Comparison of ENCODE assay signal across 8 cellular contexts in the genomic region with DNA sequence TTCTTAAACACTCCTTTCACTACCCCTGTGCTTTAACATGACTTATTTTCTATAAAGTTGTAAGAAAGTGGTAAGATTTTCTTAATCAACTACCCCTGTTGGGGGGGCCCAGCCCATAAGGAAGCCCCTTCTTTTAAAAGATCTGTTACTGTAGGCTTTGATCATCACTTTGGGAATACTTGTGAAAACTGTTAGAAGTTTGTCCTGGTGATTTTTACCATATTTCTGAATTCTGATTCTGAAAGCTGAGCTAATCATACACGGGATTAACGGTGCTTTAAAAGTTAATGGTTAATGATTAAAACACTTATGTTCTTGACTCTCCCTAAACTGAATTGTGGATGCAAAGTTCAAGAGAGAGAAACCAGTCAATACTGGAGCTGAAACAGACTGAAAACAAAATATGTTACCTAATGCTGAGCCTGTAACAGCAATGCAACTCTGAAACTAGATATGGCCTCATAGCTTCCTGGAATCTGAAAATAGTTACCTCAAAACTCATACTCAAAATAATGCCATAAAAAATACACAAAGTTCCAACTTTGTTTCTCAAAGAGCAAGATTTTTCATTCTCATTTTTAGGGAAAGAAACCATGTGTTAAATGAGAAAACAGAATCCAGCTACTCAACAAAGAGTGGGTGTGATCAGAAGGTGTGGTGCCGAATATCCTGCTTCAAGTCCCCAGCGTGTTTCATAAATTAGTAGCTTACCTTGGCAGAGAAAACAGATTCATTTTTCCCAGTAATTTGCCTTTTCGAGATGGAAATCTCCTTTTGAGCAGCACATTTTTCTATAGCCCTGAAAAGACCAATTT. TPM values are rescaled to one million over a fixed set of nuclear protein-coding genes. Genes with fewer than 3 reads are reported as not detected.
A peak's percentile ranks its signal among the peaks of the same experiment; 100 is the strongest.
DNase-seq lines count a peak whose midpoint lies in the region; ATAC-seq, FAIRE-seq and TF ChIP-seq lines count a peak whose summit lies in the region.

No MANE protein-coding gene starts in this region.

- TF ChIP-seq POLR2A in breast epithelium (IDR thresholded peaks at IDR 0.05) (no peak), GM12892 (IDR thresholded peaks at IDR 0.05; ENCODE audit: low read depth, low read length) (no peak)

- no peak for TF ChIP-seq CTCF in breast epithelium (IDR thresholded peaks at IDR 0.05)
- TF ChIP-seq CTCF in psoas muscle (IDR thresholded peaks at IDR 0.05), result no peak

- H3K27ac ChIP-seq in breast epithelium (peak overlapping the region; percentile 74 to 83), psoas muscle (peak overlapping the region; percentile 19)

- H3K4me1 ChIP-seq in breast epithelium (no peaks in the 10 kb centered on the region), psoas muscle (peaks cover 10% of the 10 kb centered on the region)

- no peaks in the 10 kb centered on the region for H3K9me3 ChIP-seq in breast epithelium
- no peaks in the 10 kb centered on the region for H3K9me3 ChIP-seq in psoas muscle

- WGBS in psoas muscle, 3 donors, result 66 to 72% (median 68%) methylated on average over 5 of the region's 5 CpGs

- H3K36me3 ChIP-seq in breast epithelium, result no peaks in the 10 kb centered on the region
- H3K36me3 ChIP-seq in psoas muscle (ENCODE audit: insufficient read depth in 1 of 2, low read depth in 1 of 2), result no peaks in the 10 kb centered on the region

- DNase-seq in breast epithelium (ENCODE audit: low spot score in 2 of 2) (no peak), psoas muscle (no peak), GM12892 (ENCODE audit: insufficient read length) (no peak), NCI-H446 treated with DMSO at 0.1 percent for 48 hours (lab: John Stamatoyannopoulos, UW) (no peak), NCI-H2029 (lab: John Stamatoyannopoulos, UW) (no peak)
- DNase-seq in activated CD8-positive, alpha-beta memory T cell treated with anti-CD3 and anti-CD28 coated beads, Interleukin-2, amount 50 U/mL, for 4 hours, result no peak

- no peak overlapping the region for H3K4me3 ChIP-seq in breast epithelium
- H3K4me3 ChIP-seq in psoas muscle, result no peak overlapping the region

- intact Hi-C loops in breast epithelium (cut with DNase I; ENCODE audit: low total_unique reads) (no loop called here), psoas muscle (cut with DNase I) (loop anchor here in 1 of 2 donors (2.0 to 5.0 kb wide), 2 partner anchors 196 to 285 kb away; no protein-coding TSS in a partner anchor)

- no peaks in the 10 kb centered on the region for H3K27me3 ChIP-seq in breast epithelium
- H3K27me3 ChIP-seq in psoas muscle (ENCODE audit: insufficient read depth in 3 of 3, low read length in 2 of 3), result no peaks in the 10 kb centered on the region

- ATAC-seq in GM18867 (IDR thresholded peaks at IDR 0.05; ENCODE audit: unreplicated experiment) (peak; percentile 68), HG02840 (IDR thresholded peaks at IDR 0.05; ENCODE audit: low FRiP score, unreplicated experiment) (peak; percentile 79), psoas muscle (peak in 3 of 4 donors; percentile 38 to 50 (median 39))

- FAIRE-seq in GM12892 (lab: Jason Lieb, UNC), result no peak

RNA-seq across cellular contexts. Expression of gene ADH7, which starts 31.6 kb away (rescaled TPM):
- total RNA-seq in breast epithelium (not detected), psoas muscle (not detected)
- not detected for polyA plus RNA-seq in psoas muscle
- not detected for polyA plus RNA-seq in GM12892 (2012; ENCODE audit: missing spikeins)

RNA-seq across cellular contexts. Expression of gene ADH1C, which starts 51.0 kb away (rescaled TPM):
- total RNA-seq in breast epithelium (10 to 100 TPM in 2 of 3 donors, 1 to 10 TPM in 1; 8.8 to 50.1 (median 31.8) TPM), psoas muscle (1 to 10 TPM; 1.8 to 5.4 (median 3.4) TPM)
- 10 to 100 TPM in 1 of 3 donors, 1 to 10 TPM in 2; 4.7 to 10.6 (median 6.4) TPM for polyA plus RNA-seq in psoas muscle
- polyA plus RNA-seq in GM12892 (2012; ENCODE audit: missing spikeins), result not detected
